ENCODE assay signal across 18 cellular contexts in the genomic region with DNA sequence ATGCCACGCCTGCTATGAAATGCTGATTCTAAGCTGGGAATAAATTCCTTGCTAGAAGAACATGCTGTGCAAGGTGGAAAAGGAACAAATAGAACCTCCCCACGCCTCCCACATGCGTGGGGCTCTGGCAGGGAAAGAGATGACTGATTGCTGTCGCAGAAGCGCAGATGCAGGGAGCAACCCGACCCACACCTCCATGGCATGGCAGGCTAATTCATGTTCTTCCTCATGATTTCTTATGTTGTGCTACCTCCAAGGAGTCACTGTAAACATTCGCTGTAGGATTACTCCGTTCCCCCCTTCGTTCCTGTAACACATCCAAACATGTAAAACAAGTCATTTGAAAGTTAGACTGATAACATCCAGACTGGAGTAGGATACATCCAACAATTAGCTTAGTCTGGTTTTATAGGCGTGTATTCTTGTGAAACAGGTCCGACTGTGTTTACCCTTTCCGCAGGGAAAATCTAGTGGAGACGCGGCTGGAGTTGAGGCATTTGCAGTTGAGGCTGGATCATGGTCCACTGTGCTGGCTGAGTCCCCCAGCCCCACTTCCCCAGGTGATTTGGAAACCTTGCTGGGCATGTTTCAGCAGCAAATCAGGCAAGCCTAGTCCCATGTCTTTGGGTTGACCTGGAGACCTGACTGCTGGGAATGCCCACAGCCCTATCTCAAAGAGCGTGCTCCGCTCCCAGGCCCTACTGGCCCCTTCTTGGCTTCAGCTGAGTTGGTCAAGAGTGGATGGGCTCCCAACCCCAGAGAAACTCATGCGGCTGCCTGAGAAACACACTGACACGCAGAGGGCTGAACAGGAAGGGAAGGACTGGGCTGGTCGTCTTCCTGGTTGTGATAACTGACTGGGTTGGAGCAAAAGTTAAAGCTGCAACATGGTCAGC. TPM values are rescaled to one million over a fixed set of nuclear protein-coding genes. Genes with fewer than 3 reads are reported as not detected.
DNase-seq lines count a peak whose midpoint lies in the region; ATAC-seq and TF ChIP-seq lines count a peak whose summit lies in the region.
"Had no signal": no experiment of that assay in that cellular context is flagged by ENCODE, and none has a peak within 500 bp of the region (broad histone marks: within the 10 kb centered on the region; RNA-seq: fewer than 3 reads in every experiment).

No MANE protein-coding gene starts in this region.

- no peak overlapping the region for H3K23ac ChIP-seq in neuronal stem cell (ENCODE audit: low read depth, low read length, poor library complexity)

- H4K91ac ChIP-seq in neuronal stem cell (ENCODE audit: low read depth, low read length, poor library complexity), result no peak overlapping the region

- H3K27ac ChIP-seq in right cardiac atrium (ENCODE audit: low read length) (no peak overlapping the region), cingulate gyrus (ENCODE audit: low read depth, low read length) (peak overlapping the region; percentile 11), neuronal stem cell (replicated peaks; ENCODE audit: low read length) (no peak overlapping the region), uterus (peak overlapping the region; percentile 64 to 77)
- H3K27ac ChIP-seq: heart right ventricle had no signal

- H3K9me3 ChIP-seq in right cardiac atrium (ENCODE audit: control insufficient read depth, low read length), result no peaks in the 10 kb centered on the region
- H3K9me3 ChIP-seq in neuronal stem cell (replicated peaks in 1 of 2; ENCODE audit: control insufficient read depth in 2 of 2, insufficient read depth in 1 of 2, low read depth in 1 of 2, low read length in 2 of 2), result no peaks in the 10 kb centered on the region
- H3K9me3 ChIP-seq in uterus, result no peaks in the 10 kb centered on the region
- H3K9me3 ChIP-seq: heart right ventricle had no signal

- H3K27me3 Mint-ChIP-seq in T-cell, result peaks cover 24 to 27% of the 10 kb centered on the region in 2 donors

- 79% methylated on average over 19 of the region's 19 CpGs for WGBS in right cardiac atrium
- no CpG with 5 or more reads among the region's 19 CpGs for WGBS in neuronal stem cell (ENCODE audit: extremely low coverage in 2 of 2, insufficient read length in 2 of 2, insufficient replicate concordance in 1 of 2), 2 donors

- no peak overlapping the region for H2BK5ac ChIP-seq in neuronal stem cell (ENCODE audit: low read length)

- H3K14ac ChIP-seq in neuronal stem cell (ENCODE audit: low read length), result no peak overlapping the region

- no peak overlapping the region for H3K4me2 ChIP-seq in neuronal stem cell (ENCODE audit: insufficient read depth, low read length, poor library complexity, severe bottlenecking)

- H2BK120ac ChIP-seq in neuronal stem cell (ENCODE audit: low read depth, low read length), result no peak overlapping the region

- no peak for TF ChIP-seq CTCF in uterus (IDR thresholded peaks at IDR 0.05)

- no peak overlapping the region for H3K4ac ChIP-seq in neuronal stem cell (ENCODE audit: low read length)

- peak overlapping the region in 1 of 2 donors; percentile 39 for H3K27ac Mint-ChIP-seq in T-cell
- H3K27ac Mint-ChIP-seq: natural killer cell; stimulated activated naive CD8-positive, alpha-beta T cell treated with anti-CD3 and anti-CD28 coated beads, Interleukin-15, Interleukin-2, amounts not matched to agents 100 ng/mL and 50 ng/mL, for 24 hours; T-helper 17 cell had no signal

- no peak overlapping the region for H2BK15ac ChIP-seq in neuronal stem cell (ENCODE audit: low read length)

- H3K4me1 ChIP-seq in right cardiac atrium (ENCODE audit: control insufficient read depth, insufficient read depth, low read length) (peaks cover 2% of the 10 kb centered on the region), neuronal stem cell (ENCODE audit: control insufficient read depth in 2 of 2, insufficient read depth in 1 of 2, low read depth in 1 of 2, low read length in 2 of 2) (peaks cover 2 to 4% of the 10 kb centered on the region in 2 donors), uterus (peaks cover 0 to 23% of the 10 kb centered on the region in 2 donors)

- no peak for DNase-seq in right cardiac atrium
- no peak for DNase-seq in cardiac septum (ENCODE audit: low spot score)
- no peak for DNase-seq in neuronal stem cell (ENCODE audit: low spot score)
- DNase-seq in uterus, result peak; percentile 72 to 85
- DNase-seq in AG08396 (ENCODE audit: low spot score), result no peak
- DNase-seq in T-cell, result no peak
- DNase-seq: heart right ventricle, natural killer cell, NCI-H1694, NCI-H226, retina, Right ventricle myocardium superior, T-helper 17 cell had no signal

- no peaks in the 10 kb centered on the region for H3K36me3 Mint-ChIP-seq in T-cell
- H3K36me3 Mint-ChIP-seq: brain, natural killer cell had no signal

- no peak overlapping the region for H2AK5ac ChIP-seq in neuronal stem cell (ENCODE audit: low read depth, low read length)

- H2BK12ac ChIP-seq in neuronal stem cell (ENCODE audit: low read length), result no peak overlapping the region

- no peak overlapping the region for H2AFZ ChIP-seq in neuronal stem cell (ENCODE audit: low read length)

- H3K18ac ChIP-seq in neuronal stem cell (ENCODE audit: low read length), result peak overlapping the region; percentile 3

- H3K27me3 ChIP-seq in right cardiac atrium (ENCODE audit: control insufficient read depth, insufficient read depth), result no peaks in the 10 kb centered on the region
- H3K27me3 ChIP-seq in neuronal stem cell (ENCODE audit: control insufficient read depth in 3 of 3, insufficient read depth in 3 of 3, low read depth in 1 of 3, low read length in 3 of 3), result peaks cover 0 to 43% (median 0%) of the 10 kb centered on the region in 3 experiments
- no peaks in the 10 kb centered on the region for H3K27me3 ChIP-seq in uterus

- H3K79me1 ChIP-seq in neuronal stem cell (ENCODE audit: low read depth, low read length), result no peaks in the 10 kb centered on the region

- no peak overlapping the region for H4K8ac ChIP-seq in neuronal stem cell (ENCODE audit: low read depth, low read length)

- ATAC-seq in right cardiac atrium (peak; percentile 35 to 89), HG03196 (IDR thresholded peaks at IDR 0.05; ENCODE audit: unreplicated experiment) (no peak), T-cell (replicated peaks in 1 of 4) (no peak)
- ATAC-seq: HCT116, natural killer cell, T-helper 17 cell had no signal

- intact Hi-C loops in right cardiac atrium (cut with DNase I), result no loop called here
- intact Hi-C loops in cardiac septum (cut with DNase I), result no loop called here
- intact Hi-C loops in uterus (cut with DNase I; ENCODE audit: low total_unique reads), result no loop called here

- H3K36me3 ChIP-seq in neuronal stem cell (replicated peaks in 1 of 2; ENCODE audit: control insufficient read depth in 2 of 2, insufficient read depth in 2 of 2, low read length in 2 of 2), result no peaks in the 10 kb centered on the region
- H3K36me3 ChIP-seq in uterus, result no peaks in the 10 kb centered on the region
- H3K36me3 ChIP-seq: heart right ventricle had no signal

- no peaks in the 10 kb centered on the region for H3K9me3 Mint-ChIP-seq in T-cell
- H3K9me3 Mint-ChIP-seq: natural killer cell; stimulated activated naive CD8-positive, alpha-beta T cell treated with anti-CD3 and anti-CD28 coated beads, Interleukin-15, Interleukin-2, amounts not matched to agents 100 ng/mL and 50 ng/mL, for 24 hours had no signal

- H3K4me3 ChIP-seq in right cardiac atrium (ENCODE audit: low read length), result no peak overlapping the region
- no peak overlapping the region for H3K4me3 ChIP-seq in neuronal stem cell (ENCODE audit: low read length in 2 of 2)
- no peak overlapping the region for H3K4me3 ChIP-seq in uterus
- H3K4me3 ChIP-seq: heart right ventricle had no signal

- no peak for TF ChIP-seq POLR2A in uterus (IDR thresholded peaks at IDR 0.05)

- CTCF ChIA-PET in T-cell (lab: Charles Lee), result no interaction called here

- H3K4me3 Mint-ChIP-seq in T-cell, result no peak overlapping the region
- H3K4me3 Mint-ChIP-seq: brain; natural killer cell; stimulated activated naive CD8-positive, alpha-beta T cell treated with anti-CD3 and anti-CD28 coated beads, Interleukin-15, Interleukin-2, amounts not matched to agents 100 ng/mL and 50 ng/mL, for 24 hours; T-helper 17 cell had no signal

- peaks cover 12 to 18% (median 17%) of the 10 kb centered on the region in 3 donors for H3K4me1 Mint-ChIP-seq in T-cell

- POLR2A ChIA-PET in T-cell (lab: Charles Lee), result no interaction called here

- H3K9ac ChIP-seq in neuronal stem cell (ENCODE audit: low read depth, low read length, poor library complexity), result no peak overlapping the region

RNA-seq across cellular contexts. Expression of a gene that starts 24.8 kb away (rescaled TPM):
- total RNA-seq in right cardiac atrium, result 1 to 10 TPM; 2.2 to 2.7 (median 2.4) TPM
- polyA plus RNA-seq in right cardiac atrium, result 1.3 TPM
- total RNA-seq in cardiac septum, result 15.2 TPM
- polyA plus RNA-seq in neuronal stem cell (2013, experiment 1 of 2), result 4.1 TPM
- polyA plus RNA-seq in neuronal stem cell (2013, experiment 2 of 2), result 4.5 TPM
- total RNA-seq in uterus, result 10 to 100 TPM in 1 of 4 donors, 1 to 10 TPM in 3; 2.1 to 24.1 (median 7.6) TPM
- total RNA-seq in T-cell, result 1 to 10 TPM; 1.0 to 4.1 (median 2.4) TPM

Comparison
In these comparisons a context has a peak if more than half of its experiments do, and no peak if none do; other contexts are left out.
1. ATAC-seq: peak in right cardiac atrium (2 of 2); none in HG03196 (single experiment) and T-cell (0 of 4).
2. DNase-seq: peak in uterus (2 of 2); none in right cardiac atrium (0 of 3), cardiac septum (single experiment), neuronal stem cell (single experiment), AG08396 (single experiment) and T-cell (0 of 34).
3. H3K27ac ChIP-seq: peak in cingulate gyrus (single experiment) and uterus (2 of 2); none in right cardiac atrium (single experiment) and neuronal stem cell (single experiment).